Comparison of ENCODE assay signal across 17 cellular contexts in genomic region chr13:97298816-97299215, GRCh38.
A peak's percentile ranks its signal among the peaks of the same experiment; 100 is the strongest.
DNase-seq lines count a peak whose midpoint lies in the region; ATAC-seq and TF ChIP-seq lines count a peak whose summit lies in the region.
"Had no signal": no experiment of that assay in that cellular context is flagged by ENCODE, and none has a peak within 500 bp of the region (broad histone marks: within the 10 kb centered on the region; RNA-seq: fewer than 3 reads in every experiment).

No MANE protein-coding gene starts in this region.

- peak overlapping the region; percentile 14 for H3K27ac ChIP-seq in substantia nigra (ENCODE audit: low read depth, low read length, poor library complexity, severe bottlenecking)
- H3K27ac ChIP-seq: brain microvascular endothelial cell, SJCRH30 had no signal

- ATAC-seq in HG02981 (IDR thresholded peaks at IDR 0.05; ENCODE audit: unreplicated experiment): peak; percentile 49
- ATAC-seq: activated CD8-positive, alpha-beta T cell treated with anti-CD3 and anti-CD28 coated beads for 36 hours; gastrocnemius medialis; K562 had no signal

- no peak overlapping the region for H3K4me3 ChIP-seq in fibroblast of mammary gland (ENCODE audit: control insufficient read depth, low read depth, low read length)
- H3K4me3 ChIP-seq: gastrocnemius medialis, K562, SJCRH30 had no signal

- TF ChIP-seq CTCF in fibroblast of mammary gland (conservative IDR thresholded peaks at IDR 0.05; ENCODE audit: control insufficient read depth, insufficient read depth, low read depth, low read length): no peak

- peak; percentile 2 for DNase-seq in NCI-H2227 (lab: John Stamatoyannopoulos, UW; ENCODE audit: unreplicated experiment)
- DNase-seq in NCI-H2227 treated with DMSO at 0.1 percent for 48 hours (lab: John Stamatoyannopoulos, UW): no peak
- peak; percentile 35 for DNase-seq in fibroblast of mammary gland (ENCODE audit: low read depth)
- DNase-seq in substantia nigra (lab: John Stamatoyannopoulos, UW): no peak
- no peak for DNase-seq in activated naive CD4-positive, alpha-beta T cell treated with anti-CD3 and anti-CD28 coated beads, Interleukin-2, amount 50 U/mL, for 16 hours
- no peak for DNase-seq in mesenteric fat pad (ENCODE audit: low spot score)
- DNase-seq in SIG-M5 (lab: John Stamatoyannopoulos, UW): no peak
- DNase-seq: activated CD8-positive, alpha-beta T cell treated with anti-CD3 and anti-CD28 coated beads for 36 hours; activated effector memory CD4-positive, alpha-beta T cell treated with anti-CD3 and anti-CD28 coated beads, Interleukin-2, amount 50 U/mL, for 16 hours; brain microvascular endothelial cell; DMS 273 treated with DMSO at 0.1 percent for 48 hours; gastrocnemius medialis; NCI-H1105 treated with DMSO at 0.1 percent for 48 hours; occipital lobe; SJCRH30 had no signal

Comparison
In these comparisons a context has a peak if more than half of its experiments do, and no peak if none do; other contexts are left out.
1. DNase-seq: peak in NCI-H2227 (single experiment) and fibroblast of mammary gland (single experiment); none in NCI-H2227 treated with DMSO at 0.1 percent for 48 hours (single experiment), substantia nigra (0 of 49), activated naive CD4-positive, alpha-beta T cell treated with anti-CD3 and anti-CD28 coated beads, Interleukin-2, amount 50 U/mL, for 16 hours (single experiment), mesenteric fat pad (single experiment) and SIG-M5 (single experiment).